1 cellular context compared by ENCODE assay signal in the genomic region with DNA sequence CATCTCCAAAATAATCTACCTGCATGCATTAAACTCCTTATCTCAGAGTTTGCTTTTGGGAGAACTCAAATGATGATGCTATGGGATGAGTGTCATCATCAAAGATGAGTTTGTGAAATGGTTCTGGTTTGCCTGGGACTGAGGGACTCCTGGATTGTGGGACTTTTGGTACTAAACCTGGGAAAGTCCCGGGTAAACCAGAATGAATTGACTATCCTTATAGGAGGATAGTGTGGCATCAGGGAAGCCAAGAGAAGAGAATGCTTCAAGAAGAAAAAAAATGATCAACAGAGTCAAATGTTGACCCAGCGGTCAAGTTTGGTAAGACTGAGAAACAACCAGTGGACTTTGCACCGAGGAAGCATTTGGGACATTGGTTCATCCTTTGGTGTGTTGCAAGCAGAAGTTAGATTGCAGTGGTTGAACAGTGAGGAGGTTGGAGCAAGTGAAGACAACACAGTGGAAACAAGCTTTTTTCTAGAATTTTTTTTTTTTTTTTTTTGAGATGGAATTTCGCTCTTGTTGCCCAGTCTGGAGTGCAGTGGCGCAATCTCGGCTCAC.
TF ChIP-seq lines count a peak whose summit lies in the region.

No MANE protein-coding gene starts in this region.

TF ChIP-seq in HepG2, 621 proteins besides CTCF, POLR2A, EP300 and RAD21 (continued from another document and continues in another):
- TF ChIP-seq, protein P1, sequence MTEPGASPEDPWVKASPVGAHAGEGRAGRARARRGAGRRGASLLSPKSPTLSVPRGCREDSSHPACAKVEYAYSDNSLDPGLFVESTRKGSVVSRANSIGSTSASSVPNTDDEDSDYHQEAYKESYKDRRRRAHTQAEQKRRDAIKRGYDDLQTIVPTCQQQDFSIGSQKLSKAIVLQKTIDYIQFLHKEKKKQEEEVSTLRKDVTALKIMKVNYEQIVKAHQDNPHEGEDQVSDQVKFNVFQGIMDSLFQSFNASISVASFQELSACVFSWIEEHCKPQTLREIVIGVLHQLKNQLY (CRISPR knock-in tag; IDR thresholded peaks at IDR 0.05): no peak
- TF ChIP-seq ADNP (CRISPR knock-in tag; IDR thresholded peaks at IDR 0.05): no peak
- no peak for TF ChIP-seq YY1 (IDR thresholded peaks at IDR 0.05; ENCODE audit: insufficient read depth, insufficient replicate concordance, low read depth, low read length)
- no peak for TF ChIP-seq E2F1 (CRISPR knock-in tag; IDR thresholded peaks at IDR 0.05)
- no peak for TF ChIP-seq ZNF274 (CRISPR knock-in tag; IDR thresholded peaks at IDR 0.05)
- TF ChIP-seq TGIF2 (CRISPR knock-in tag; IDR thresholded peaks at IDR 0.05): no peak
- no peak for TF ChIP-seq ZFP62 (CRISPR knock-in tag; IDR thresholded peaks at IDR 0.05)
- no peak for TF ChIP-seq ZBTB4 (CRISPR knock-in tag; IDR thresholded peaks at IDR 0.05; ENCODE audit: borderline replicate concordance)
- TF ChIP-seq ZFP91 (CRISPR knock-in tag; IDR thresholded peaks at IDR 0.05; ENCODE audit: borderline replicate concordance): no peak
- no peak for TF ChIP-seq PAWR (CRISPR knock-in tag; IDR thresholded peaks at IDR 0.05; ENCODE audit: borderline replicate concordance)
- TF ChIP-seq MLLT10 (CRISPR knock-in tag; IDR thresholded peaks at IDR 0.05): no peak
- TF ChIP-seq KAT8 (CRISPR knock-in tag; IDR thresholded peaks at IDR 0.05): no peak
- TF ChIP-seq ZIK1 (CRISPR knock-in tag; IDR thresholded peaks at IDR 0.05; ENCODE audit: borderline replicate concordance, low read depth): no peak
- TF ChIP-seq, protein P2, sequence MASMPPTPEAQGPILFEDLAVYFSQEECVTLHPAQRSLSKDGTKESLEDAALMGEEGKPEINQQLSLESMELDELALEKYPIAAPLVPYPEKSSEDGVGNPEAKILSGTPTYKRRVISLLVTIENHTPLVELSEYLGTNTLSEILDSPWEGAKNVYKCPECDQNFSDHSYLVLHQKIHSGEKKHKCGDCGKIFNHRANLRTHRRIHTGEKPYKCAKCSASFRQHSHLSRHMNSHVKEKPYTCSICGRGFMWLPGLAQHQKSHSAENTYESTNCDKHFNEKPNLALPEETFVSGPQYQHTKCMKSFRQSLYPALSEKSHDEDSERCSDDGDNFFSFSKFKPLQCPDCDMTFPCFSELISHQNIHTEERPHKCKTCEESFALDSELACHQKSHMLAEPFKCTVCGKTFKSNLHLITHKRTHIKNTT (CRISPR knock-in tag; IDR thresholded peaks at IDR 0.05): no peak
- no peak for TF ChIP-seq NRL (CRISPR knock-in tag; IDR thresholded peaks at IDR 0.05; ENCODE audit: borderline replicate concordance)
- TF ChIP-seq PHB2 (IDR thresholded peaks at IDR 0.05; ENCODE audit: partially characterized antibody): no peak
- TF ChIP-seq ZNF44 (CRISPR knock-in tag; IDR thresholded peaks at IDR 0.05): no peak
- TF ChIP-seq RXRA (CRISPR knock-in tag; IDR thresholded peaks at IDR 0.05): no peak; the same call in 1 of the 2 replicates
- no peak for TF ChIP-seq MYNN (CRISPR knock-in tag; IDR thresholded peaks at IDR 0.05; ENCODE audit: low read depth)
- TF ChIP-seq ARNT (IDR thresholded peaks at IDR 0.05): no peak
- TF ChIP-seq, protein P3, sequence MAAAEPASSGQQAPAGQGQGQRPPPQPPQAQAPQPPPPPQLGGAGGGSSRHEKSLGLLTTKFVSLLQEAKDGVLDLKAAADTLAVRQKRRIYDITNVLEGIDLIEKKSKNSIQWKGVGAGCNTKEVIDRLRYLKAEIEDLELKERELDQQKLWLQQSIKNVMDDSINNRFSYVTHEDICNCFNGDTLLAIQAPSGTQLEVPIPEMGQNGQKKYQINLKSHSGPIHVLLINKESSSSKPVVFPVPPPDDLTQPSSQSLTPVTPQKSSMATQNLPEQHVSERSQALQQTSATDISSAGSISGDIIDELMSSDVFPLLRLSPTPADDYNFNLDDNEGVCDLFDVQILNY (CRISPR knock-in tag; conservative IDR thresholded peaks at IDR 0.05): no peak
- no peak for TF ChIP-seq HIC2 (CRISPR knock-in tag; IDR thresholded peaks at IDR 0.05; ENCODE audit: low read depth)
- no peak for TF ChIP-seq ATF1 (CRISPR knock-in tag; IDR thresholded peaks at IDR 0.05)
- no peak for TF ChIP-seq ETV6 (CRISPR knock-in tag; conservative IDR thresholded peaks at IDR 0.05)
- no peak for TF ChIP-seq TAF15 (IDR thresholded peaks at IDR 0.05; ENCODE audit: low read depth, low read length, poor library complexity, severe bottlenecking)
- TF ChIP-seq ZNF703 (CRISPR knock-in tag; IDR thresholded peaks at IDR 0.05; ENCODE audit: borderline replicate concordance): no peak
- TF ChIP-seq, protein P4, sequence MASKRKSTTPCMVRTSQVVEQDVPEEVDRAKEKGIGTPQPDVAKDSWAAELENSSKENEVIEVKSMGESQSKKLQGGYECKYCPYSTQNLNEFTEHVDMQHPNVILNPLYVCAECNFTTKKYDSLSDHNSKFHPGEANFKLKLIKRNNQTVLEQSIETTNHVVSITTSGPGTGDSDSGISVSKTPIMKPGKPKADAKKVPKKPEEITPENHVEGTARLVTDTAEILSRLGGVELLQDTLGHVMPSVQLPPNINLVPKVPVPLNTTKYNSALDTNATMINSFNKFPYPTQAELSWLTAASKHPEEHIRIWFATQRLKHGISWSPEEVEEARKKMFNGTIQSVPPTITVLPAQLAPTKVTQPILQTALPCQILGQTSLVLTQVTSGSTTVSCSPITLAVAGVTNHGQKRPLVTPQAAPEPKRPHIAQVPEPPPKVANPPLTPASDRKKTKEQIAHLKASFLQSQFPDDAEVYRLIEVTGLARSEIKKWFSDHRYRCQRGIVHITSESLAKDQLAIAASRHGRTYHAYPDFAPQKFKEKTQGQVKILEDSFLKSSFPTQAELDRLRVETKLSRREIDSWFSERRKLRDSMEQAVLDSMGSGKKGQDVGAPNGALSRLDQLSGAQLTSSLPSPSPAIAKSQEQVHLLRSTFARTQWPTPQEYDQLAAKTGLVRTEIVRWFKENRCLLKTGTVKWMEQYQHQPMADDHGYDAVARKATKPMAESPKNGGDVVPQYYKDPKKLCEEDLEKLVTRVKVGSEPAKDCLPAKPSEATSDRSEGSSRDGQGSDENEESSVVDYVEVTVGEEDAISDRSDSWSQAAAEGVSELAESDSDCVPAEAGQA (IDR thresholded peaks at IDR 0.05; ENCODE audit: low read depth): no peak
- TF ChIP-seq, protein P4 (CRISPR knock-in tag; IDR thresholded peaks at IDR 0.05; ENCODE audit: borderline replicate concordance): no peak
- TF ChIP-seq ZNF784 (CRISPR knock-in tag; IDR thresholded peaks at IDR 0.05; ENCODE audit: borderline replicate concordance): no peak
- no peak for TF ChIP-seq AKNA (CRISPR knock-in tag; IDR thresholded peaks at IDR 0.05; ENCODE audit: borderline replicate concordance)
- TF ChIP-seq CREM (IDR thresholded peaks at IDR 0.05): no peak
- no peak for TF ChIP-seq CREM (CRISPR knock-in tag; IDR thresholded peaks at IDR 0.05)
